In the genomic region with DNA sequence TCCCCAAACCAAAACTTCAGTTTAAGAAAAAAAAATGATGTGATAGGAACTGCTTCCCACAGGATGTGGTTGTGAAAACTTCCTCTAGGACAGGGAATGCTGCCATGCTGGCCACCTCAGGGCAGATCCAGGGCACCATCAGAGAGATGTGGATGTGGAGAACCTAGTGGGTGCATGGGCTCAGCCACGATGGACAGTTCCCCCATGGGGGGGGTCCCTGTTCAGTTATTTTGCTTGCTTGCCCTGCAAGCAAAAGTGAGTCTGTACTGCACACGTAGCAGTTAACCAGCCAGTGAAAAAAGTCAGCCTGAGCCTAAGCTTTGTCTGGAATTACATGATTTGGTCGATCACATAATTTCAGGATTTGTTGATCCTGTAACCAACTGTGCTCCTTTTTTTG, we compare ENCODE assay signal across 13 cellular contexts. TPM values are rescaled to one million over a fixed set of nuclear protein-coding genes. Genes with fewer than 3 reads are reported as not detected.
A peak's percentile ranks its signal among the peaks of the same experiment; 100 is the strongest.
DNase-seq lines count a peak whose midpoint lies in the region; ATAC-seq lines count a peak whose summit lies in the region.
"Had no signal": no experiment of that assay in that cellular context is flagged by ENCODE, and none has a peak within 500 bp of the region (broad histone marks: within the 10 kb centered on the region; RNA-seq: fewer than 3 reads in every experiment).

No MANE protein-coding gene starts in this region.

- H3K18ac ChIP-seq in trophoblast cell (ENCODE audit: low read length): peak overlapping the region; percentile 7

- DNase-seq in ACHN (peak; percentile 13), SK-MEL-5 (ENCODE audit: low read depth, low spot score) (peak; percentile 68), Right ventricle myocardium superior (no peak), trophoblast cell (no peak), NCI-H1930 (lab: John Stamatoyannopoulos, UW) (no peak)
- no peak for DNase-seq in naive thymus-derived CD4-positive, alpha-beta T cell
- DNase-seq: AML-193, Kasumi-1, mucosa of descending colon, NCI-H2171 treated with DMSO at 0.1 percent for 48 hours, T-helper 1 cell had no signal

- ATAC-seq in Right ventricle myocardium superior (ENCODE audit: poor library complexity): peak; percentile 63
- ATAC-seq in HG03135 (IDR thresholded peaks at IDR 0.05; ENCODE audit: unreplicated experiment): no peak
- no peak for ATAC-seq in HG02885 (IDR thresholded peaks at IDR 0.05; ENCODE audit: poor library complexity, unreplicated experiment)
- no peak for ATAC-seq in naive thymus-derived CD4-positive, alpha-beta T cell
- ATAC-seq: mucosa of descending colon had no signal

- peak overlapping the region; percentile 29 for H4K8ac ChIP-seq in trophoblast cell (ENCODE audit: low read depth, low read length)

- peaks cover 0 to 2% (median 0%) of the 10 kb centered on the region in 11 donors for H3K9me3 Mint-ChIP-seq in naive thymus-derived CD4-positive, alpha-beta T cell

- H3K23ac ChIP-seq in trophoblast cell (ENCODE audit: low read length): no peak overlapping the region

- H3K9ac ChIP-seq in trophoblast cell (ENCODE audit: low read length): no peak overlapping the region

- CTCF ChIA-PET in naive thymus-derived CD4-positive, alpha-beta T cell (lab: Charles Lee): no interaction called here

- H2AFZ ChIP-seq in trophoblast cell (ENCODE audit: insufficient read depth, low read length, poor library complexity): no peak overlapping the region

- peak overlapping the region; percentile 70 for H2BK12ac ChIP-seq in trophoblast cell (ENCODE audit: low read length)

- no peaks in the 10 kb centered on the region for H3K27me3 ChIP-seq in trophoblast cell (ENCODE audit: insufficient read depth, low read length)
- no peaks in the 10 kb centered on the region for H3K27me3 ChIP-seq in naive thymus-derived CD4-positive, alpha-beta T cell (ENCODE audit: control insufficient read depth in 2 of 2, insufficient read depth in 2 of 2, low read length in 2 of 2)

- H3K4me2 ChIP-seq in trophoblast cell (ENCODE audit: low read length): no peak overlapping the region

- peaks cover 5 to 27% (median 21%) of the 10 kb centered on the region in 5 donors for H3K27me3 Mint-ChIP-seq in naive thymus-derived CD4-positive, alpha-beta T cell

- H3K36me3 Mint-ChIP-seq in naive thymus-derived CD4-positive, alpha-beta T cell: no peaks in the 10 kb centered on the region

- no peak overlapping the region for H3K27ac ChIP-seq in trophoblast cell (ENCODE audit: low read depth, low read length)
- no peak overlapping the region for H3K27ac ChIP-seq in naive thymus-derived CD4-positive, alpha-beta T cell (ENCODE audit: low read depth, low read length)

- H2BK120ac ChIP-seq in trophoblast cell (ENCODE audit: insufficient read depth, low read length, poor library complexity): peak overlapping the region; percentile 47

- WGBS in trophoblast cell (ENCODE audit: extremely low coverage, insufficient coverage, insufficient read length): no CpG with 5 or more reads among the region's 3 CpGs

- POLR2A ChIA-PET in naive thymus-derived CD4-positive, alpha-beta T cell (lab: Charles Lee): no interaction called here

- H3K79me1 ChIP-seq in trophoblast cell (ENCODE audit: low read length): peaks cover 14% of the 10 kb centered on the region

- intact Hi-C loops in Right ventricle myocardium superior (cut with DNase I): no loop called here
- intact Hi-C loops in naive thymus-derived CD4-positive, alpha-beta T cell (cut with micrococcal nuclease): no loop called here

- H3K4ac ChIP-seq in trophoblast cell (ENCODE audit: low read depth, low read length): peak overlapping the region; percentile 2

- peak overlapping the region; percentile 36 for H2BK5ac ChIP-seq in trophoblast cell (ENCODE audit: low read depth, low read length, poor library complexity)

- no peak overlapping the region for H3K27ac Mint-ChIP-seq in naive thymus-derived CD4-positive, alpha-beta T cell

- no peak overlapping the region for H3K4me3 ChIP-seq in trophoblast cell (ENCODE audit: low read depth, low read length)
- no peak overlapping the region for H3K4me3 ChIP-seq in naive thymus-derived CD4-positive, alpha-beta T cell (ENCODE audit: low read length)
- H3K4me3 ChIP-seq: mucosa of descending colon had no signal

- H3K36me3 ChIP-seq in trophoblast cell (ENCODE audit: control insufficient read depth in 1 of 2, insufficient read depth in 2 of 2, low read length in 2 of 2): no peaks in the 10 kb centered on the region
- H3K36me3 ChIP-seq in naive thymus-derived CD4-positive, alpha-beta T cell (ENCODE audit: control insufficient read depth in 2 of 3, insufficient read depth in 3 of 3, low read length in 3 of 3): no peaks in the 10 kb centered on the region

- H3K4me3 Mint-ChIP-seq in naive thymus-derived CD4-positive, alpha-beta T cell: no peak overlapping the region

- in situ Hi-C loops in ACHN (cut with HindIII; ENCODE audit: low pct_ligation_motif_present, low pct_unique_long_range_greater_than_20kb, low sequenced_read_pairs) (no loop called here), SK-MEL-5 (cut with HindIII; ENCODE audit: low pct_unique_long_range_greater_than_20kb, low sequenced_read_pairs) (no loop called here)

- H3K4me1 ChIP-seq in trophoblast cell (ENCODE audit: control insufficient read depth in 1 of 2, insufficient read depth in 2 of 2, low read length in 2 of 2): peaks cover 11 to 21% of the 10 kb centered on the region in 2 experiments
- H3K4me1 ChIP-seq in naive thymus-derived CD4-positive, alpha-beta T cell (ENCODE audit: control insufficient read depth in 2 of 2, insufficient read depth in 2 of 2, low read length in 2 of 2): no peaks in the 10 kb centered on the region

- no peaks in the 10 kb centered on the region for H3K79me2 ChIP-seq in trophoblast cell (ENCODE audit: control insufficient read depth, insufficient read depth, low read length, poor library complexity)

- peak overlapping the region; percentile 73 for H3K14ac ChIP-seq in trophoblast cell (ENCODE audit: low read length)

- H2AK5ac ChIP-seq in trophoblast cell (ENCODE audit: low read length): peak overlapping the region; percentile 72

- peak overlapping the region; percentile 20 for H4K91ac ChIP-seq in trophoblast cell (ENCODE audit: low read depth, low read length)

- peaks cover 0 to 1% (median 0%) of the 10 kb centered on the region in 7 donors for H3K4me1 Mint-ChIP-seq in naive thymus-derived CD4-positive, alpha-beta T cell

- peaks cover 2% of the 10 kb centered on the region for H3K9me3 ChIP-seq in trophoblast cell (ENCODE audit: insufficient read depth, low read depth, low read length)
- H3K9me3 ChIP-seq in naive thymus-derived CD4-positive, alpha-beta T cell (ENCODE audit: control insufficient read depth in 2 of 3, low read length in 3 of 3): no peaks in the 10 kb centered on the region
- H3K9me3 ChIP-seq: mucosa of descending colon had no signal

- no peak overlapping the region for H4K12ac ChIP-seq in trophoblast cell (ENCODE audit: low read depth, low read length)

RNA-seq across cellular contexts. Expression of a gene that starts 36.3 kb away (rescaled TPM):
- total RNA-seq in SK-MEL-5 (2014; rRNA removed; shearing (Covaris generic)): 0.11 and 0.32 TPM in 2 replicates
- polyA plus RNA-seq in SK-MEL-5 (2015; cell fraction: cytosol; rRNA removed): 0.05 and 0.77 TPM in 2 replicates
- polyA plus RNA-seq in SK-MEL-5 (2015; cell fraction: nucleus; rRNA removed): 0.44 TPM in 1 of 2 replicates, not detected in the other
- 0.30 TPM for total RNA-seq in Right ventricle myocardium superior
- polyA plus RNA-seq in trophoblast cell (2013): 0.56 and 0.85 TPM in 2 replicates
- total RNA-seq in naive thymus-derived CD4-positive, alpha-beta T cell: under 1 TPM in 1 of 5 experiments, not detected in 4; 0.17 TPM
- not detected for polyA plus RNA-seq in naive thymus-derived CD4-positive, alpha-beta T cell

Comparison
In these comparisons a context has a peak if more than half of its experiments do, and no peak if none do; other contexts are left out.
1. DNase-seq: peak in ACHN (single experiment) and SK-MEL-5 (single experiment); none in Right ventricle myocardium superior (single experiment), trophoblast cell (0 of 2), naive thymus-derived CD4-positive, alpha-beta T cell (0 of 9) and NCI-H1930 (0 of 2).